In genomic region chr5:73172893-73173292, GRCh38 we compare ENCODE assay signal across 3 cellular contexts.
TF ChIP-seq lines count a peak whose summit lies in the region.

Gene TMEM174 (plus strand): TSS chr5:73173193. CDS start chr5:73173244, 51 bp downstream.

TF ChIP-seq in GM23338, 12 proteins besides CTCF, POLR2A, EP300 and RAD21 (continues in another document):
- TF ChIP-seq ZNF462 (CRISPR knock-in tag; IDR thresholded peaks at IDR 0.05) (no peak), NANOG (IDR thresholded peaks at IDR 0.05; ENCODE audit: borderline replicate concordance) (no peak), CREB1 (CRISPR knock-in tag; IDR thresholded peaks at IDR 0.05; ENCODE audit: low read depth) (no peak)

TF ChIP-seq in GM12878, 131 proteins besides CTCF, POLR2A, EP300 and RAD21 (continued from another document and continues in another):
- TF ChIP-seq IRF5 (IDR thresholded peaks at IDR 0.05; ENCODE audit: borderline replicate concordance) (no peak), TAF1 (IDR thresholded peaks at IDR 0.05; ENCODE audit: borderline replicate concordance, low read depth, low read length) (no peak), SPI1 (IDR thresholded peaks at IDR 0.05; ENCODE audit: borderline replicate concordance, insufficient read depth, low read depth, low read length) (no peak), USF2 (IDR thresholded peaks at IDR 0.05; ENCODE audit: borderline replicate concordance, low read depth, low read length) (no peak), SMARCA5 (IDR thresholded peaks at IDR 0.05) (no peak), EZH2 (IDR thresholded peaks at IDR 0.05; ENCODE audit: borderline replicate concordance, control insufficient read depth, low read depth, low read length) (no peak), BMI1 (IDR thresholded peaks at IDR 0.05; ENCODE audit: borderline replicate concordance) (no peak), CBX3 (IDR thresholded peaks at IDR 0.05; ENCODE audit: borderline replicate concordance, low read depth) (no peak), TCF12 (IDR thresholded peaks at IDR 0.05; ENCODE audit: low read depth, low read length) (no peak), E4F1 (IDR thresholded peaks at IDR 0.05; ENCODE audit: borderline replicate concordance, partially characterized antibody) (no peak), ZBTB11 (CRISPR knock-in tag; IDR thresholded peaks at IDR 0.05) (no peak), CHD1 (IDR thresholded peaks at IDR 0.05; ENCODE audit: low read depth, low read length) (no peak), SMC3 (IDR thresholded peaks at IDR 0.05; ENCODE audit: borderline replicate concordance, low read length) (no peak), BRCA1 (IDR thresholded peaks at IDR 0.05; ENCODE audit: low read depth, low read length) (no peak)

TF ChIP-seq in HEK293T, 16 proteins besides CTCF, POLR2A, EP300 and RAD21 (continued from another document):
- TF ChIP-seq BHLHE40 (IDR thresholded peaks at IDR 0.05; ENCODE audit: borderline replicate concordance) (no peak), SP1 (IDR thresholded peaks at IDR 0.05) (no peak), ARNT (IDR thresholded peaks at IDR 0.05) (no peak), LEF1 (IDR thresholded peaks at IDR 0.05; ENCODE audit: borderline replicate concordance) (no peak), L3MBTL2 (conservative IDR thresholded peaks at IDR 0.05) (no peak)
